Comparison of ENCODE assay signal across 8 cellular contexts in the genomic region with DNA sequence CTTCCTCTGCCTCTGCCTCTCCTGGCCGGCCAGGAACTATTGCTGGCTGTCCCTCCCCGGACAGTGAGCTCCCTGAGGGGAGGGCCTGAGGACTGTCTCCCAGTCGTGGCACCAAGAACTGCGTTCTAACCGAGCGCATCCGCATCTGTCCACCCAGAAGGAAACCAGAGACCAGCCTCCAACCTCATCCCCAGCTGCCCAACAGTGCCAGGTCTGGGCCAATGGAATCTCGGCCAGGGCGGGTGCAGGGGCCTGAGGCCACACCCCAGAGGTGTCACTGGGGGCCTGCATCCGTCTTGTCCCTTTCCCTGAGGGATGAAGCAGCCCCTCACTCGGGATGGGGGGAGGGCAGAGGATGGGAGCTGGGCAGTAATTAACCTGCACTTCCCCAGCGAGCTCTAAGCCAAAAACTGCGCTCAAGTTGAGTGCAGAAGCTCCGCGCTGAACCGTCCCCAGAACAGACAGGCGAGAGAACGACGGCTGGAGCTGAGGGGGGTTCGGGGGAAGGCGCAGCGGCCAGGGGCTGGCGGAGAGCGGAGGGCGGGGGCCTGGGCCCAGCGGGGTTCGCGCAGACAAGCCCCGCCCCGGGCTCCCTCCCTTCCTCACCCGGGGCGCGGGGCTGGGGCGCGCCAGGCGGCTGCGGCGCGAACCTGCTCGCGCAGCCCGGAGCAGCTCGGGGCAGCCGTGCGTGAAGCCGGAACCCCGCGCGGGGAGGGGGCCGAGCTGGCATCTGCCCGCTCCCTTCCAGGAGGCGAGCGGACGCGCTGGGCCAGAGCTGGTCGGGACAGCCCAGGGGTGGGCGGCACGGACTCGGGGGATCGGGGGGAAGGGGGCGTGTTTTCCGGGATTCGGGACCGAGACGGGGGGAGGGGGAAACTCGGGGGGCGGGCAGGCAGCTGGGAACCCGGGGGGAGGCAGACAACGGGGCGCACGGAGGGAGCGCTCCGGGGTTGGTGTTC. TPM values are rescaled to one million over a fixed set of nuclear protein-coding genes. Genes with fewer than 3 reads are reported as not detected.
A peak's percentile ranks its signal among the peaks of the same experiment; 100 is the strongest.
DNase-seq lines count a peak whose midpoint lies in the region; ATAC-seq, FAIRE-seq and TF ChIP-seq lines count a peak whose summit lies in the region.

No MANE protein-coding gene starts in this region.

- TF ChIP-seq CTCF in VCaP (conservative IDR thresholded peaks at IDR 0.05) (no peak), breast epithelium (IDR thresholded peaks at IDR 0.05) (no peak)

- ATAC-seq in HG02759 (IDR thresholded peaks at IDR 0.05; ENCODE audit: unreplicated experiment): peak; percentile 55

- no peaks in the 10 kb centered on the region for H3K27me3 ChIP-seq in breast epithelium

- H3K36me3 ChIP-seq in breast epithelium: no peaks in the 10 kb centered on the region

- TF ChIP-seq POLR2A in GM12892 (IDR thresholded peaks at IDR 0.05; ENCODE audit: low read depth, low read length) (peak; percentile 71), breast epithelium (IDR thresholded peaks at IDR 0.05) (no peak)

- intact Hi-C loops in breast epithelium (cut with DNase I; ENCODE audit: low total_unique reads): no loop called here

- no peaks in the 10 kb centered on the region for H3K9me3 ChIP-seq in breast epithelium

- H3K4me3 ChIP-seq in breast epithelium: peak overlapping the region; percentile 76 to 98 (median 91)
- peak overlapping the region; percentile 65 to 87 (median 85) for H3K4me3 ChIP-seq in skin epidermis

- H3K27ac ChIP-seq in VCaP: peak overlapping the region; percentile 95
- peak overlapping the region; percentile 94 to 99 for H3K27ac ChIP-seq in breast epithelium
- peak overlapping the region; percentile 59 to 99 (median 94) for H3K27ac ChIP-seq in skin epidermis

- peak; percentile 92 for DNase-seq in GM12892 (ENCODE audit: insufficient read length)
- DNase-seq in NCI-H2029 treated with DMSO at 0.1 percent for 48 hours (lab: John Stamatoyannopoulos, UW): peak; percentile 51
- DNase-seq in breast epithelium (ENCODE audit: low spot score in 2 of 2): peak; percentile 67 to 76
- DNase-seq in iPS-NIHi11 (ENCODE audit: low spot score): peak; percentile 88
- DNase-seq in OCI-M1 (lab: John Stamatoyannopoulos, UW): no peak

- peaks cover 0 to 14% of the 10 kb centered on the region in 2 donors for H3K4me1 ChIP-seq in breast epithelium

- peak; percentile 93 for FAIRE-seq in GM12892 (lab: Jason Lieb, UNC)

RNA-seq across cellular contexts. Expression of gene TFEB, which starts 1.4 kb away (rescaled TPM):
- polyA plus RNA-seq in GM12892 (2012; ENCODE audit: missing spikeins): 55.3 TPM
- 10 to 100 TPM; 15.7 to 20.6 (median 18.4) TPM for total RNA-seq in breast epithelium

RNA-seq across cellular contexts. Expression of gene PGC, which starts 13.2 kb away (rescaled TPM):
- polyA plus RNA-seq in GM12892 (2012; ENCODE audit: missing spikeins): not detected
- total RNA-seq in breast epithelium: 1 to 10 TPM in 1 of 3 donors, not detected in 2; 3.2 TPM

RNA-seq across cellular contexts. Expression of gene FRS3, which starts 45.7 kb away (rescaled TPM):
- polyA plus RNA-seq in GM12892 (2012; ENCODE audit: missing spikeins): 1.9 TPM
- 1 to 10 TPM; 3.5 to 4.3 (median 3.8) TPM for total RNA-seq in breast epithelium

RNA-seq across cellular contexts. Expression of gene PRICKLE4, which starts 46.6 kb away (rescaled TPM):
- not detected for polyA plus RNA-seq in GM12892 (2012; ENCODE audit: missing spikeins)
- total RNA-seq in breast epithelium: 1 to 10 TPM in 2 of 3 donors, under 1 TPM in 1; 0.80 to 5.3 (median 3.3) TPM

RNA-seq across cellular contexts. Expression of gene TOMM6, which starts 53.5 kb away (rescaled TPM):
- polyA plus RNA-seq in GM12892 (2012; ENCODE audit: missing spikeins): 468 TPM
- total RNA-seq in breast epithelium: 100 to 1,000 TPM; 108 to 127 (median 117) TPM
